In genomic region chr5:175590471-175590881, GRCh38 we compare ENCODE assay signal across 14 cellular contexts.
DNase-seq lines count a peak whose midpoint lies in the region; ATAC-seq and TF ChIP-seq lines count a peak whose summit lies in the region.
"Had no signal": no experiment of that assay in that cellular context is flagged by ENCODE, and none has a peak within 500 bp of the region (broad histone marks: within the 10 kb centered on the region; RNA-seq: fewer than 3 reads in every experiment).

No MANE protein-coding gene starts in this region.

- no peak for TF ChIP-seq CTCF in heart right ventricle (IDR thresholded peaks at IDR 0.05)

- no peaks in the 10 kb centered on the region for H4K20me1 ChIP-seq in Karpas-422 (ENCODE audit: insufficient read depth, low read depth, low read length)

- H3K4me3 Mint-ChIP-seq in stimulated activated naive CD8-positive, alpha-beta T cell treated with anti-CD3 and anti-CD28 coated beads, Interleukin-15, amount 100 ng/mL, for 72 hours: no peak overlapping the region
- no peak overlapping the region for H3K4me3 Mint-ChIP-seq in activated T-helper 2 cell treated with anti-CD3 and anti-CD28 coated beads, Interferon-gamma antibody, Interleukin-2, Interleukin-4, amounts not matched to agents 10 μg/mL and 5 μg/mL and 100 μg/mL, durations not matched to agents 14 hours and 24 hours and 36 hours (ENCODE audit: low read depth)
- H3K4me3 Mint-ChIP-seq: activated naive CD8-positive, alpha-beta T cell; stimulated activated naive B cell treated with anti-CD40 and anti-IgM and Interleukin-4, amounts not matched to agents 10 μg/mL and 1 μg/mL and 100 μg/mL, for 72 hours; WTC11 had no signal

- H3K4me1 Mint-ChIP-seq in stimulated activated naive CD8-positive, alpha-beta T cell treated with anti-CD3 and anti-CD28 coated beads, Interleukin-15, amount 100 ng/mL, for 72 hours: peaks cover 7% of the 10 kb centered on the region
- no peaks in the 10 kb centered on the region for H3K4me1 Mint-ChIP-seq in activated T-helper 2 cell treated with anti-CD3 and anti-CD28 coated beads, Interferon-gamma antibody, Interleukin-2, Interleukin-4, amounts not matched to agents 10 μg/mL and 5 μg/mL and 100 μg/mL, durations not matched to agents 14 hours and 24 hours and 36 hours (ENCODE audit: low read depth)
- H3K4me1 Mint-ChIP-seq: stimulated activated naive B cell treated with anti-CD40 and anti-IgM and Interleukin-4, amounts not matched to agents 10 μg/mL and 1 μg/mL and 100 μg/mL, for 72 hours had no signal

- H3K4me3 ChIP-seq in heart right ventricle (no peak overlapping the region), Karpas-422 (ENCODE audit: low read length) (no peak overlapping the region)
- H3K4me3 ChIP-seq: HAP-1 had no signal

- no peak overlapping the region for H3K9ac ChIP-seq in Karpas-422 (ENCODE audit: low read length)

- no peak overlapping the region for H3K27ac Mint-ChIP-seq in stimulated activated naive CD8-positive, alpha-beta T cell treated with anti-CD3 and anti-CD28 coated beads, Interleukin-15, amount 100 ng/mL, for 72 hours
- no peak overlapping the region for H3K27ac Mint-ChIP-seq in activated T-helper 2 cell treated with anti-CD3 and anti-CD28 coated beads, Interferon-gamma antibody, Interleukin-2, Interleukin-4, amounts not matched to agents 10 μg/mL and 5 μg/mL and 100 μg/mL, durations not matched to agents 14 hours and 24 hours and 36 hours
- H3K27ac Mint-ChIP-seq: activated naive CD8-positive, alpha-beta T cell; stimulated activated naive B cell treated with anti-CD40 and anti-IgM and Interleukin-4, amounts not matched to agents 10 μg/mL and 1 μg/mL and 100 μg/mL, for 72 hours; WTC11 had no signal

- H3K27me3 ChIP-seq in heart right ventricle (no peaks in the 10 kb centered on the region), Karpas-422 (ENCODE audit: low read length) (0 out of 2 replicates have a peak, but pooled peaks cover 2% of the 10 kb centered on the region)

- H3K27ac ChIP-seq in heart right ventricle (peak overlapping the region in 1 of 10 donors; percentile 20), Karpas-422 (ENCODE audit: low read length) (no peak overlapping the region)

- peak; percentile 40 for ATAC-seq in stimulated activated naive CD8-positive, alpha-beta T cell treated with anti-CD3 and anti-CD28 coated beads, Interleukin-15, Interleukin-2, amounts not matched to agents 100 U/mL and 50 U/mL, for 24 hours
- no peak for ATAC-seq in stimulated activated naive CD8-positive, alpha-beta T cell treated with anti-CD3 and anti-CD28 coated beads, Interleukin-15, amount 100 ng/mL, for 72 hours
- ATAC-seq in heart right ventricle (peak in 6 of 8 donors; percentile 24 to 63 (median 38)), HG03460 (IDR thresholded peaks at IDR 0.05; ENCODE audit: unreplicated experiment) (no peak)
- ATAC-seq: stimulated activated naive B cell treated with anti-CD40 and anti-IgM and Interleukin-4, amounts not matched to agents 10 μg/mL and 1 μg/mL and 100 μg/mL, for 72 hours; WTC11 had no signal

- H3K4me2 ChIP-seq in Karpas-422 (ENCODE audit: low read depth, low read length, poor library complexity, severe bottlenecking): no peak overlapping the region

- H3K27me3 Mint-ChIP-seq in stimulated activated naive CD8-positive, alpha-beta T cell treated with anti-CD3 and anti-CD28 coated beads, Interleukin-15, amount 100 ng/mL, for 72 hours: no peaks in the 10 kb centered on the region
- peaks cover 10% of the 10 kb centered on the region for H3K27me3 Mint-ChIP-seq in activated T-helper 2 cell treated with anti-CD3 and anti-CD28 coated beads, Interferon-gamma antibody, Interleukin-2, Interleukin-4, amounts not matched to agents 10 μg/mL and 5 μg/mL and 100 μg/mL, durations not matched to agents 14 hours and 24 hours and 36 hours (ENCODE audit: low read depth)
- H3K27me3 Mint-ChIP-seq: activated naive CD8-positive, alpha-beta T cell had no signal

- no peak for DNase-seq in stimulated activated naive CD8-positive, alpha-beta T cell treated with anti-CD3 and anti-CD28 coated beads, Interleukin-15, Interleukin-2, amounts not matched to agents 100 U/mL and 50 U/mL, for 24 hours
- DNase-seq in stimulated activated naive CD8-positive, alpha-beta T cell treated with anti-CD3 and anti-CD28 coated beads, Interleukin-15, amount 100 ng/mL, for 72 hours: no peak
- DNase-seq in SIG-M5 treated with dmso at 0.1 percent for 504 hours (lab: John Stamatoyannopoulos, UW; ENCODE audit: unreplicated experiment) (peak; percentile 78), heart right ventricle (no peak), Karpas-422 (no peak), superior temporal gyrus (ENCODE audit: extremely low spot score) (no peak)
- no peak for DNase-seq in activated T-helper 2 cell treated with anti-CD3 and anti-CD28 coated beads, Interferon-gamma antibody, Interleukin-2, Interleukin-4, amounts not matched to agents 10 μg/mL and 5 μg/mL and 100 μg/mL, durations not matched to agents 14 hours and 24 hours and 36 hours (ENCODE audit: low spot score)
- DNase-seq: NCI-H526; stimulated activated CD4-positive, alpha-beta T cell treated with anti-CD3 and anti-CD28 coated beads, Interleukin-12 subunit alpha, Interleukin-12 subunit beta, amount 100 ng/mL, for 4 hours; stimulated activated naive B cell treated with anti-CD40 and anti-IgM and Interleukin-4, amounts not matched to agents 10 μg/mL and 1 μg/mL and 100 μg/mL, for 72 hours had no signal

- H3K36me3 Mint-ChIP-seq in activated T-helper 2 cell treated with anti-CD3 and anti-CD28 coated beads, Interferon-gamma antibody, Interleukin-2, Interleukin-4, amounts not matched to agents 10 μg/mL and 5 μg/mL and 100 μg/mL, durations not matched to agents 14 hours and 24 hours and 36 hours (ENCODE audit: low read depth): no peaks in the 10 kb centered on the region
- H3K36me3 Mint-ChIP-seq: activated naive CD8-positive, alpha-beta T cell; stimulated activated naive B cell treated with anti-CD40 and anti-IgM and Interleukin-4, amounts not matched to agents 10 μg/mL and 1 μg/mL and 100 μg/mL, for 72 hours had no signal

- H3K79me2 ChIP-seq in Karpas-422 (ENCODE audit: low read length): no peaks in the 10 kb centered on the region

- 46 to 54% methylated on average over 3 of the region's 3 CpGs for WGBS in heart right ventricle, 2 donors

- H3K9me2 ChIP-seq in Karpas-422 (replicated peaks; ENCODE audit: insufficient read depth, low read length): no peaks in the 10 kb centered on the region

- intact Hi-C loops in heart right ventricle (cut with DNase I): loop anchor here in 1 of 10 donors (10.0 kb wide), 1 partner anchor 124 kb away; no protein-coding TSS in a partner anchor
- intact Hi-C loops in activated T-helper 2 cell treated with anti-CD3 and anti-CD28 coated beads, Interferon-gamma antibody, Interleukin-2, Interleukin-4, amounts not matched to agents 10 μg/mL and 5 μg/mL and 100 μg/mL, durations not matched to agents 14 hours and 24 hours and 36 hours (cut with micrococcal nuclease): no loop called here

- no peak overlapping the region for H2AFZ ChIP-seq in Karpas-422 (ENCODE audit: low read length)

- peaks cover 18 to 22% of the 10 kb centered on the region in 2 donors for H3K9me3 Mint-ChIP-seq in stimulated activated naive CD8-positive, alpha-beta T cell treated with anti-CD3 and anti-CD28 coated beads, Interleukin-15, amount 100 ng/mL, for 72 hours
- H3K9me3 Mint-ChIP-seq in activated T-helper 2 cell treated with anti-CD3 and anti-CD28 coated beads, Interferon-gamma antibody, Interleukin-2, Interleukin-4, amounts not matched to agents 10 μg/mL and 5 μg/mL and 100 μg/mL, durations not matched to agents 14 hours and 24 hours and 36 hours: peaks cover 17% of the 10 kb centered on the region

- H3K9me3 ChIP-seq in heart right ventricle (peaks cover 0 to 5% (median 0%) of the 10 kb centered on the region in 11 donors), Karpas-422 (ENCODE audit: low read length) (no peaks in the 10 kb centered on the region)
- H3K9me3 ChIP-seq: HAP-1 had no signal

- peaks cover 0 to 16% (median 4%) of the 10 kb centered on the region in 9 donors for H3K4me1 ChIP-seq in heart right ventricle
- H3K4me1 ChIP-seq in Karpas-422 (ENCODE audit: low read length): peaks cover 4% of the 10 kb centered on the region
- H3K4me1 ChIP-seq: HAP-1 had no signal

- H3K36me3 ChIP-seq in heart right ventricle (no peaks in the 10 kb centered on the region), Karpas-422 (ENCODE audit: insufficient read depth, low read length) (no peaks in the 10 kb centered on the region)
- H3K36me3 ChIP-seq: HAP-1 had no signal

Comparison
In these comparisons a context has a peak if more than half of its experiments do, and no peak if none do; other contexts are left out.
1. ATAC-seq: peak in stimulated activated naive CD8-positive, alpha-beta T cell treated with anti-CD3 and anti-CD28 coated beads, Interleukin-15, Interleukin-2, amounts not matched to agents 100 U/mL and 50 U/mL, for 24 hours (single experiment) and heart right ventricle (6 of 8); none in stimulated activated naive CD8-positive, alpha-beta T cell treated with anti-CD3 and anti-CD28 coated beads, Interleukin-15, amount 100 ng/mL, for 72 hours (single experiment) and HG03460 (single experiment).